ENCODE assay signal across 8 cellular contexts in genomic region chr2:68943581-68944568, GRCh38.
DNase-seq lines count a peak whose midpoint lies in the region; ATAC-seq and TF ChIP-seq lines count a peak whose summit lies in the region.

No MANE protein-coding gene starts in this region.

- TF ChIP-seq CTCF in epithelial cell of esophagus (IDR thresholded peaks at IDR 0.05; ENCODE audit: insufficient read depth, low read depth, low read length, missing control alignments): peak; percentile 89

- H3K36me3 ChIP-seq in ES-I3 (ENCODE audit: insufficient read depth, low read length): no peaks in the 10 kb centered on the region

- DNase-seq in HuH-7 (ENCODE audit: low spot score) (peak; percentile 45), NOMO-1 treated with dmso at 0.1 percent for 144 hours (lab: John Stamatoyannopoulos, UW; ENCODE audit: unreplicated experiment) (peak; percentile 45), epithelial cell of esophagus (ENCODE audit: low read depth) (peak; percentile 61), midbrain (lab: John Stamatoyannopoulos, UW) (peak; percentile 63)
- peak; percentile 18 for DNase-seq in activated CD8-positive, alpha-beta memory T cell treated with anti-CD3 and anti-CD28 coated beads, Interleukin-2, amount 50 U/mL, for 24 hours (ENCODE audit: extremely low read depth)
- DNase-seq in stimulated activated naive CD4-positive, alpha-beta T cell treated with Interleukin-2 at 50 U/mL for 16 hours (lab: John Stamatoyannopoulos, UW): peak; percentile 22

- H3K9ac ChIP-seq in ES-I3 (ENCODE audit: low read depth, low read length): peak overlapping the region; percentile 69

- no peaks in the 10 kb centered on the region for H3K9me3 ChIP-seq in ES-I3 (ENCODE audit: control insufficient read depth, insufficient read depth, low read length)

- H3K4me1 ChIP-seq in ES-I3 (ENCODE audit: insufficient read depth, low read length): no peaks in the 10 kb centered on the region

- no peak overlapping the region for H3K4me3 ChIP-seq in epithelial cell of esophagus (ENCODE audit: low read length)

- no peak for ATAC-seq in GM18861 (IDR thresholded peaks at IDR 0.05; ENCODE audit: unreplicated experiment)
